In genomic region chr13:36736119-36736726, GRCh38 we compare ENCODE assay signal across 9 cellular contexts.
DNase-seq lines count a peak whose midpoint lies in the region; ATAC-seq and TF ChIP-seq lines count a peak whose summit lies in the region.
"Had no signal": no experiment of that assay in that cellular context is flagged by ENCODE, and none has a peak within 500 bp of the region (broad histone marks: within the 10 kb centered on the region; RNA-seq: fewer than 3 reads in every experiment).

No MANE protein-coding gene starts in this region.

- no CpG with 5 or more reads among the region's 4 CpGs for WGBS in H9 (ENCODE audit: extremely low coverage, insufficient read length, low lambda C conversion rate)

- no peak overlapping the region for H2BK20ac ChIP-seq in H9 (ENCODE audit: low read depth, low read length, poor library complexity, severe bottlenecking)

- H2BK12ac ChIP-seq in H9 (ENCODE audit: insufficient read length, low read depth, low read length) = no peak overlapping the region

- no peak overlapping the region for H4K91ac ChIP-seq in H9 (ENCODE audit: insufficient read length, low read depth, low read length)

- no peak overlapping the region for H3K4me2 ChIP-seq in H9 (ENCODE audit: insufficient read depth, insufficient read length, low read length)

- H3K36me3 Mint-ChIP-seq in H9 (ENCODE audit: insufficient read depth in 1 of 3, low read depth in 3 of 3) = 0 out of 7 replicates have a peak, but pooled peaks cover 0 to 2% (median 0%) of the 10 kb centered on the region in 3 experiments

- no peaks in the 10 kb centered on the region for H4K20me1 ChIP-seq in H9 (ENCODE audit: control insufficient read depth, insufficient read depth, insufficient read length)

- H3K23ac ChIP-seq in H9 (ENCODE audit: insufficient read length, low read depth, low read length) = no peak overlapping the region

- no peak overlapping the region for H2AFZ ChIP-seq in H9 (ENCODE audit: low read length)

- TF ChIP-seq CTCF in H9 (conservative IDR thresholded peaks at IDR 0.05) = peak; percentile 75

- no peak overlapping the region for H4K5ac ChIP-seq in H9 (ENCODE audit: insufficient read length, low read depth, low read length)

- H3K4ac ChIP-seq in H9 (ENCODE audit: low read depth, low read length) = no peak overlapping the region

- H3K23me2 ChIP-seq in H9 (ENCODE audit: insufficient read length, low read depth, low read length, poor library complexity, severe bottlenecking) = no peaks in the 10 kb centered on the region

- no peaks in the 10 kb centered on the region; a peak in 1 of 5 replicates for H3K9me3 Mint-ChIP-seq in H9

- H3K4me1 ChIP-seq in H9 (ENCODE audit: insufficient read depth, low read length) = no peaks in the 10 kb centered on the region
- H3K4me1 ChIP-seq: SJSA1 had no signal

- H3K27me3 Mint-ChIP-seq in H9 (ENCODE audit: low read depth) = no peaks in the 10 kb centered on the region

- H3K9ac ChIP-seq in H9 (ENCODE audit: extremely low read depth, insufficient read length, low read length) = no peak overlapping the region

- H2AK5ac ChIP-seq in H9 (ENCODE audit: insufficient read length, low read length) = no peak overlapping the region

- DNase-seq in COLO668 (lab: John Stamatoyannopoulos, UW; ENCODE audit: unreplicated experiment) (peak; percentile 70), H9 (no peak), NOMO-1 treated with DMSO at 0.1 percent for 48 hours (lab: John Stamatoyannopoulos, UW; ENCODE audit: unreplicated experiment) (peak; percentile 30), amniotic epithelial cell (ENCODE audit: low read depth) (peak; percentile 58), hypothalamus (lab: John Stamatoyannopoulos, UW) (peak in 28 of 51 donors; percentile 1 to 65 (median 14)), cortex of kidney (lab: John Stamatoyannopoulos, UW) (no peak)
- DNase-seq in stimulated activated CD4-positive, alpha-beta T cell treated with anti-CD3 and anti-CD28 coated beads, Interleukin-15, amount 100 ng/mL, for 24 hours = peak; percentile 55

- no peaks in the 10 kb centered on the region for H3K79me1 ChIP-seq in H9 (ENCODE audit: insufficient read depth, low read depth, low read length, poor library complexity, severe bottlenecking)

- H3K79me2 ChIP-seq in H9 (ENCODE audit: insufficient read depth, low read length) = no peaks in the 10 kb centered on the region

- H2BK15ac ChIP-seq in H9 (ENCODE audit: low read depth, low read length) = no peak overlapping the region

- no peak overlapping the region for H2BK120ac ChIP-seq in H9 (ENCODE audit: low read depth, low read length, poor library complexity, severe bottlenecking)

- no peak overlapping the region for H3K56ac ChIP-seq in H9 (ENCODE audit: insufficient read length, low read depth, low read length)

- no peak overlapping the region for H3K18ac ChIP-seq in H9 (ENCODE audit: insufficient read length, low read depth, low read length)

- H3K9me3 ChIP-seq in H9 (ENCODE audit: control insufficient read depth, low read depth, low read length) = no peaks in the 10 kb centered on the region
- H3K9me3 ChIP-seq: SJSA1 had no signal

- no peak overlapping the region for H3K4me3 Mint-ChIP-seq in H9

- no peak overlapping the region for H4K8ac ChIP-seq in H9 (replicated peaks; ENCODE audit: insufficient read length, low read depth, low read length)

- no peak overlapping the region for H3K27ac ChIP-seq in H9 (ENCODE audit: insufficient read length, low read depth, low read length)
- H3K27ac ChIP-seq: SJSA1 had no signal

- H3K27me3 ChIP-seq in H9 (ENCODE audit: insufficient read depth, low read length) = no peaks in the 10 kb centered on the region
- H3K27me3 ChIP-seq: SJSA1 had no signal

- no peak overlapping the region for H3K27ac Mint-ChIP-seq in H9

- no peak overlapping the region for H3K14ac ChIP-seq in H9 (ENCODE audit: insufficient read depth, low read length)

- no peak overlapping the region for H2BK5ac ChIP-seq in H9 (ENCODE audit: insufficient read length, low read length)

- H3T11ph ChIP-seq in H9 (ENCODE audit: low read length) = no peak overlapping the region

- no peaks in the 10 kb centered on the region for H3K4me1 Mint-ChIP-seq in H9

- no peak for ATAC-seq in GM18498 (IDR thresholded peaks at IDR 0.05; ENCODE audit: unreplicated experiment)

Comparison
In these comparisons a context has a peak if more than half of its experiments do, and no peak if none do; other contexts are left out.
1. DNase-seq: peak in COLO668 (single experiment), NOMO-1 treated with DMSO at 0.1 percent for 48 hours (single experiment), amniotic epithelial cell (single experiment), hypothalamus (28 of 51) and stimulated activated CD4-positive, alpha-beta T cell treated with anti-CD3 and anti-CD28 coated beads, Interleukin-15, amount 100 ng/mL, for 24 hours (single experiment); none in H9 (single experiment) and cortex of kidney (single experiment).